Comparison of ENCODE assay signal across 21 cellular contexts in the genomic region with DNA sequence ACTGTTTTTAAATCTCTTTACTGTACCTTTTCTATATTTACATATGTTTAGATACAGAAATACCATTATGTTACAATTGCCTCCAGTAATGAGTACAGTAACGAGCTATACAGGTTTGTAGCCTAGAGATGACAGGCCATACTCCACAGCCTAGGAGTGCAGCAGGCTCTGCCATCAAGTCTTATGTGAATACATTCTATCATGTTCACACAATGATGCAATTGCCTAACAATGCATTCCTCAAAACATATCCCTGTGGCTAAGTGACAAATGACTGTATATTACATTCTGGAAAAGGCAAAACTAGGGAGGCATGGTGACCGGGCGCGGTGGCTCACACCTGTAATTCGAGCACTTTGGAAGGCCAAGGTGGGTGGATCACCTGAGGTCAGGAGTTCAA.
"Had no signal": no experiment of that assay in that cellular context is flagged by ENCODE, and none has a peak within 500 bp of the region (broad histone marks: within the 10 kb centered on the region; RNA-seq: fewer than 3 reads in every experiment).

No MANE protein-coding gene starts in this region.

- H3K27ac Mint-ChIP-seq: activated B cell treated with CpG ODN at 0.5 μM for 24 hours; activated CD4-positive, alpha-beta memory T cell treated with anti-CD3 and anti-CD28 coated beads for 36 hours; activated naive CD8-positive, alpha-beta T cell treated with anti-CD3 and anti-CD28 coated beads, Interleukin-2, amount 10 ng/mL, durations not matched to agents 7 days and 5 days; natural killer cell treated with Interleukin-12 subunit alpha and Interleukin-12 subunit beta and Interleukin-15 and Interleukin-18, amount 100 ng/mL, for 72 hours had no signal

- ATAC-seq: left colon; lower lobe of right lung; natural killer cell treated with Interleukin-12 subunit alpha and Interleukin-12 subunit beta and Interleukin-15 and Interleukin-18, amount 100 ng/mL, for 72 hours; pancreas; stimulated activated naive CD8-positive, alpha-beta T cell treated with anti-CD3 and anti-CD28 coated beads, Interleukin-15, Interleukin-2, amounts not matched to agents 100 U/mL and 50 U/mL, for 24 hours had no signal

- FAIRE-seq: endometrium, pancreas had no signal

- H3K4me1 ChIP-seq: esophagus squamous epithelium, lower lobe of right lung, pancreas, tibial artery, uterus had no signal

- H3K9me3 Mint-ChIP-seq: activated B cell treated with CpG ODN at 0.5 μM for 24 hours; activated CD4-positive, alpha-beta memory T cell treated with anti-CD3 and anti-CD28 coated beads for 36 hours; activated naive CD8-positive, alpha-beta T cell treated with anti-CD3 and anti-CD28 coated beads, Interleukin-2, amount 10 ng/mL, durations not matched to agents 7 days and 5 days; natural killer cell treated with Interleukin-12 subunit alpha and Interleukin-12 subunit beta and Interleukin-15 and Interleukin-18, amount 100 ng/mL, for 72 hours had no signal

- H3K4me3 Mint-ChIP-seq: activated B cell treated with CpG ODN at 0.5 μM for 24 hours; activated CD4-positive, alpha-beta memory T cell treated with anti-CD3 and anti-CD28 coated beads for 36 hours; activated naive CD8-positive, alpha-beta T cell treated with anti-CD3 and anti-CD28 coated beads, Interleukin-2, amount 10 ng/mL, durations not matched to agents 7 days and 5 days; natural killer cell treated with Interleukin-12 subunit alpha and Interleukin-12 subunit beta and Interleukin-15 and Interleukin-18, amount 100 ng/mL, for 72 hours had no signal

- H3K79me2 ChIP-seq: hepatocyte had no signal

- H3K4me3 ChIP-seq: coronary artery, esophagus squamous epithelium, hepatocyte, lower lobe of right lung, pancreas, tibial artery, uterus had no signal

- H3K36me3 ChIP-seq: esophagus squamous epithelium, lower lobe of right lung, neutrophil, pancreas, tibial artery, uterus had no signal

- DNase-seq: activated B cell treated with CpG ODN at 0.5 μM for 24 hours; activated CD4-positive, alpha-beta memory T cell treated with anti-CD3 and anti-CD28 coated beads for 36 hours; activated CD4-positive, alpha-beta T cell treated with anti-CD3 and anti-CD28 coated beads for 4 hours; activated naive CD4-positive, alpha-beta T cell; activated naive CD8-positive, alpha-beta T cell treated with anti-CD3 and anti-CD28 coated beads, Interleukin-2, amount 10 ng/mL, durations not matched to agents 7 days and 5 days; esophagus squamous epithelium; left colon; lower lobe of right lung; pancreas; stimulated activated CD4-positive, alpha-beta T cell treated with anti-CD3 and anti-CD28 coated beads, Interleukin-12 subunit alpha, Interleukin-12 subunit beta, amount 100 ng/mL, for 4 hours; stimulated activated CD4-positive, alpha-beta T cell treated with anti-CD3 and anti-CD28 coated beads, Interleukin-1b, Interleukin-23, amount 100 ng/mL, for 48 hours; stimulated activated naive CD8-positive, alpha-beta T cell treated with anti-CD3 and anti-CD28 coated beads, Interleukin-15, Interleukin-2, amounts not matched to agents 100 U/mL and 50 U/mL, for 24 hours; substantia nigra; T-helper 9 cell; tibial artery; uterus had no signal

- H2AFZ ChIP-seq: hepatocyte had no signal

- H3K27me3 ChIP-seq: esophagus squamous epithelium, pancreas, tibial artery, uterus had no signal

- H3K36me3 Mint-ChIP-seq: activated CD4-positive, alpha-beta memory T cell treated with anti-CD3 and anti-CD28 coated beads for 36 hours; activated naive CD8-positive, alpha-beta T cell treated with anti-CD3 and anti-CD28 coated beads, Interleukin-2, amount 10 ng/mL, durations not matched to agents 7 days and 5 days; natural killer cell treated with Interleukin-12 subunit alpha and Interleukin-12 subunit beta and Interleukin-15 and Interleukin-18, amount 100 ng/mL, for 72 hours had no signal

- H3K27ac ChIP-seq: coronary artery, esophagus squamous epithelium, hepatocyte, lower lobe of right lung, neutrophil, pancreas, tibial artery, uterus had no signal

- H3K4me2 ChIP-seq: hepatocyte had no signal

- H3K9me3 ChIP-seq: esophagus squamous epithelium, lower lobe of right lung, neutrophil, pancreas, tibial artery, uterus had no signal

- H3K4me1 Mint-ChIP-seq: activated B cell treated with CpG ODN at 0.5 μM for 24 hours; activated naive CD8-positive, alpha-beta T cell treated with anti-CD3 and anti-CD28 coated beads, Interleukin-2, amount 10 ng/mL, durations not matched to agents 7 days and 5 days had no signal
